ENCODE assay signal across 8 cellular contexts in genomic region chr16:47143677-47144558, GRCh38. TPM values are rescaled to one million over a fixed set of nuclear protein-coding genes. Genes with fewer than 3 reads are reported as not detected.
A peak's percentile ranks its signal among the peaks of the same experiment; 100 is the strongest.
DNase-seq lines count a peak whose midpoint lies in the region; ATAC-seq and TF ChIP-seq lines count a peak whose summit lies in the region.

TSS of gene NETO2 (minus strand) at chr16:47143945. CDS start at chr16:47143612, 333 bp downstream.

- H3K36me3 ChIP-seq in Panc1 (ENCODE audit: control insufficient read depth, insufficient read depth, low read length), result no peaks in the 10 kb centered on the region
- no peaks in the 10 kb centered on the region for H3K36me3 ChIP-seq in thoracic aorta

- TF ChIP-seq CTCF in Panc1 (IDR thresholded peaks at IDR 0.05) (peak; percentile 70), fibroblast of pulmonary artery (IDR thresholded peaks at IDR 0.05; ENCODE audit: low read length, missing control alignments) (peak; percentile 61), neural crest cell (conservative IDR thresholded peaks at IDR 0.05) (peak; percentile 58), thoracic aorta (IDR thresholded peaks at IDR 0.05) (peak; percentile 17)

- peaks cover 22% of the 10 kb centered on the region for H3K4me1 ChIP-seq in Panc1 (ENCODE audit: control insufficient read depth, insufficient read depth, low read length)
- peaks cover 4 to 25% of the 10 kb centered on the region in 2 donors for H3K4me1 ChIP-seq in thoracic aorta (ENCODE audit: control insufficient read depth in 1 of 2, low read depth in 2 of 2)

- CTCF ChIA-PET in Panc1 (lab: Charles Lee), result interaction anchor here (0.6 to 1.8 kb wide), 2 partner anchors 479 to 1021 kb away, joined by 6 to 7 read pairs; no protein-coding TSS in a partner anchor

- no peaks in the 10 kb centered on the region for H3K9me3 Mint-ChIP-seq in neural crest cell

- H3K27ac Mint-ChIP-seq in neural crest cell (ENCODE audit: unreplicated experiment), result peak within 1 kb of the TSS; percentile 64

- peaks cover 37% of the 10 kb centered on the region for H3K4me1 Mint-ChIP-seq in neural crest cell

- BruUV-seq in Panc1 (replicated peaks; lab: Mats Ljungman, UMichigan), result no TSS peak

- H3K4me3 ChIP-seq in Panc1 (ENCODE audit: low read depth in 2 of 2, low read length in 2 of 2) (peak within 1 kb of the TSS; percentile 64 to 71), fibroblast of pulmonary artery (replicated peaks; ENCODE audit: low read depth, low read length) (peak within 1 kb of the TSS; percentile 69), thoracic aorta (peak within 1 kb of the TSS; percentile 75)

- no peaks in the 10 kb centered on the region for H3K27me3 ChIP-seq in Panc1 (ENCODE audit: control insufficient read depth, insufficient read depth, low read length)
- no peaks in the 10 kb centered on the region for H3K27me3 ChIP-seq in thoracic aorta (replicated peaks; ENCODE audit: insufficient read depth)

- no peaks in the 10 kb centered on the region for H3K9me3 ChIP-seq in Panc1 (ENCODE audit: control insufficient read depth, insufficient read depth, low read depth, low read length)
- no peaks in the 10 kb centered on the region for H3K9me3 ChIP-seq in thoracic aorta

- H3K27me3 Mint-ChIP-seq in neural crest cell (ENCODE audit: low read depth), result peaks cover 4% of the 10 kb centered on the region

- POLR2A ChIA-PET in Panc1 (lab: Charles Lee), result no interaction called here

- H3K4me3 Mint-ChIP-seq in neural crest cell, result peak within 1 kb of the TSS; percentile 95

- DNase-seq in COLO668 (lab: John Stamatoyannopoulos, UW; ENCODE audit: unreplicated experiment) (peak; percentile 83), Panc1 (ENCODE audit: low read depth, low spot score) (no peak), activated T-helper 1 cell treated with Interleukin-2 at 50 U/mL for 16 hours (ENCODE audit: low read depth) (peak; percentile 61), fibroblast of pulmonary artery (ENCODE audit: low read depth) (peak; percentile 65), neural crest cell (ENCODE audit: low read depth, low spot score) (peak; percentile 58), thoracic aorta (ENCODE audit: low spot score) (no peak)

- H3K36me3 Mint-ChIP-seq in neural crest cell (ENCODE audit: low read depth), result no peaks in the 10 kb centered on the region

- peak within 1 kb of the TSS; percentile 63 for H3K27ac ChIP-seq in Panc1 (ENCODE audit: low read length)
- no peak within 1 kb of the TSS for H3K27ac ChIP-seq in thoracic aorta

- intact Hi-C loops in Panc1 (cut with micrococcal nuclease; ENCODE audit: unreplicated experiment), result loop anchor here (5.0 to 10.0 kb wide), 3 partner anchors 99 to 1023 kb away; partner anchors contain the start of genes ITFG1 and PHKB

- peak; percentile 50 for ATAC-seq in GM19372 (IDR thresholded peaks at IDR 0.05; ENCODE audit: low read depth, unreplicated experiment)
- ATAC-seq in HG03460 (IDR thresholded peaks at IDR 0.05; ENCODE audit: unreplicated experiment), result peak; percentile 46
- ATAC-seq in Panc1, result peak; percentile 79
- no peak for ATAC-seq in thoracic aorta (ENCODE audit: insufficient number of reproducible peaks, low FRiP score, low read depth)

- in situ Hi-C loops in Panc1 (cut with HindIII; ENCODE audit: low pct_unique_long_range_greater_than_20kb, low sequenced_read_pairs), result no loop called here

RNA-seq across cellular contexts. Expression of gene NETO2, which starts in this region (rescaled TPM):
- total RNA-seq in Panc1 (2021; ENCODE audit: unreplicated experiment) (38.2 TPM), neural crest cell (105 TPM in 2 replicates), thoracic aorta (under 1 TPM; 0.27 to 0.78 TPM)
- polyA plus RNA-seq in Panc1 (2012; ENCODE audit: insufficient read length), result 34.9 TPM

Comparison
In these comparisons a context has a peak if more than half of its experiments do, and no peak if none do; other contexts are left out.
1. RNA of gene NETO2 (total RNA-seq): 105 TPM in neural crest cell and 38.2 TPM in Panc1 (single experiment); 0.27 to 0.78 TPM in thoracic aorta; every median in the first group is over 10 times any median in the second.
2. DNase-seq: peak in COLO668 (single experiment), activated T-helper 1 cell treated with Interleukin-2 at 50 U/mL for 16 hours (single experiment), fibroblast of pulmonary artery (single experiment) and neural crest cell (single experiment); none in Panc1 (single experiment) and thoracic aorta (single experiment).
3. CTCF ChIP-seq: peak in every context shown above with its lines; median percentile 70 in Panc1; 61 in fibroblast of pulmonary artery; 58 in neural crest cell; 17 in thoracic aorta.
4. Peak in every context shown above with its lines, with median percentiles within 50 percentile points of each other: H3K4me3 ChIP-seq.